12 cellular contexts compared by ENCODE assay signal in genomic region chr10:5581670-5582566, GRCh38. TPM values are rescaled to one million over a fixed set of nuclear protein-coding genes. Genes with fewer than 3 reads are reported as not detected.
DNase-seq lines count a peak whose midpoint lies in the region; ATAC-seq and TF ChIP-seq lines count a peak whose summit lies in the region.
"Had no signal": no experiment of that assay in that cellular context is flagged by ENCODE, and none has a peak within 500 bp of the region (broad histone marks: within the 10 kb centered on the region; RNA-seq: fewer than 3 reads in every experiment).

No MANE protein-coding gene starts in this region.

- peak overlapping the region; percentile 71 for H3K27ac Mint-ChIP-seq in activated B cell treated with CpG ODN at 0.5 μM for 24 hours
- H3K27ac Mint-ChIP-seq: natural killer cell treated with Interleukin-12 subunit alpha and Interleukin-12 subunit beta and Interleukin-15 and Interleukin-18, amount 100 ng/mL, for 72 hours had no signal

- CTCF ChIA-PET in activated B cell treated with CpG ODN at 0.5 μM for 24 hours (lab: Charles Lee): interaction anchor here (1.0 to 2.8 kb wide), 2 partner anchors 25 to 41 kb away, joined by 3 to 16 read pairs; no protein-coding TSS in a partner anchor

- in situ Hi-C loops in GM13977 (cut with MboI; ENCODE audit: low pct_unique_long_range_greater_than_20kb, low sequenced_read_pairs, unreplicated experiment): no loop called here

- no peaks in the 10 kb centered on the region for H3K9me3 ChIP-seq in adrenal gland (replicated peaks in 1 of 3)

- POLR2A ChIA-PET in activated B cell treated with CpG ODN at 0.5 μM for 24 hours (lab: Charles Lee): interaction anchor here (0.6 to 3.8 kb wide), 5 partner anchors 28 to 1461 kb away, joined by 3 to 21 read pairs (median 6); no protein-coding TSS in a partner anchor

- no peaks in the 10 kb centered on the region for H3K36me3 Mint-ChIP-seq in activated B cell treated with CpG ODN at 0.5 μM for 24 hours (ENCODE audit: low read depth)
- H3K36me3 Mint-ChIP-seq: natural killer cell treated with Interleukin-12 subunit alpha and Interleukin-12 subunit beta and Interleukin-15 and Interleukin-18, amount 100 ng/mL, for 72 hours had no signal

- ATAC-seq in GM21381 (IDR thresholded peaks at IDR 0.05; ENCODE audit: unreplicated experiment) (peak; percentile 64), HG03108 (IDR thresholded peaks at IDR 0.05; ENCODE audit: unreplicated experiment) (peak; percentile 73), activated B cell treated with CpG ODN at 0.5 μM for 24 hours (ENCODE audit: low read depth) (peak; percentile 56)
- ATAC-seq: natural killer cell treated with Interleukin-12 subunit alpha and Interleukin-12 subunit beta and Interleukin-15 and Interleukin-18, amount 100 ng/mL, for 72 hours had no signal

- TF ChIP-seq POLR2A in adrenal gland (IDR thresholded peaks at IDR 0.05): no peak

- no peak overlapping the region for H3K27ac ChIP-seq in adrenal gland
- H3K27ac ChIP-seq: BLaER1 had no signal

- 83 to 85% (median 84%) methylated on average over 9 to 11 of the region's 11 CpGs for WGBS in adrenal gland, 4 donors

- DNase-seq in GM13977 (ENCODE audit: low spot score) (peak; percentile 66), activated B cell treated with CpG ODN at 0.5 μM for 24 hours (no peak), adrenal gland (no peak), NCI-H526 treated with DMSO at 0.1 percent for 48 hours (lab: John Stamatoyannopoulos, UW) (no peak), GF-D8 (lab: John Stamatoyannopoulos, UW) (no peak), superior temporal gyrus (ENCODE audit: extremely low spot score) (no peak)

- no peaks in the 10 kb centered on the region for H3K36me3 ChIP-seq in adrenal gland (replicated peaks in 1 of 2)
- H3K36me3 ChIP-seq: BLaER1 had no signal

- peak overlapping the region; percentile 58 for H3K4me3 Mint-ChIP-seq in activated B cell treated with CpG ODN at 0.5 μM for 24 hours
- H3K4me3 Mint-ChIP-seq: central memory CD8-positive, alpha-beta T cell; natural killer cell treated with Interleukin-12 subunit alpha and Interleukin-12 subunit beta and Interleukin-15 and Interleukin-18, amount 100 ng/mL, for 72 hours had no signal

- no peaks in the 10 kb centered on the region for H3K27me3 ChIP-seq in adrenal gland
- H3K27me3 ChIP-seq: BLaER1 had no signal

- H3K27me3 Mint-ChIP-seq in activated B cell treated with CpG ODN at 0.5 μM for 24 hours: peaks cover 7% of the 10 kb centered on the region

- no peaks in the 10 kb centered on the region for H3K4me1 ChIP-seq in adrenal gland (replicated peaks in 1 of 2)

- peaks cover 50% of the 10 kb centered on the region for H3K4me1 Mint-ChIP-seq in activated B cell treated with CpG ODN at 0.5 μM for 24 hours
- H3K4me1 Mint-ChIP-seq: central memory CD8-positive, alpha-beta T cell had no signal

- intact Hi-C loops in activated B cell treated with CpG ODN at 0.5 μM for 24 hours (cut with micrococcal nuclease): loop anchor here (1.0 to 5.0 kb wide), 4 partner anchors 41 to 139 kb away; no protein-coding TSS in a partner anchor
- intact Hi-C loops in adrenal gland (cut with DNase I): no loop called here

- no peak overlapping the region for H3K4me3 ChIP-seq in adrenal gland
- H3K4me3 ChIP-seq: BLaER1 had no signal

- no peak for TF ChIP-seq CTCF in GM13977 (IDR thresholded peaks at IDR 0.05; ENCODE audit: extremely low read depth, insufficient read depth, missing control alignments)
- no peak for TF ChIP-seq CTCF in activated B cell treated with CpG ODN at 0.5 μM for 24 hours (IDR thresholded peaks at IDR 0.05)
- TF ChIP-seq CTCF in adrenal gland (IDR thresholded peaks at IDR 0.05): no peak

- peaks cover 3% of the 10 kb centered on the region for H3K9me3 Mint-ChIP-seq in activated B cell treated with CpG ODN at 0.5 μM for 24 hours
- H3K9me3 Mint-ChIP-seq: central memory CD8-positive, alpha-beta T cell; natural killer cell treated with Interleukin-12 subunit alpha and Interleukin-12 subunit beta and Interleukin-15 and Interleukin-18, amount 100 ng/mL, for 72 hours had no signal

RNA-seq across cellular contexts. Expression of gene CALML3, which starts 57.2 kb away (rescaled TPM):
- not detected in 2 replicates for total RNA-seq in activated B cell treated with CpG ODN at 0.5 μM for 24 hours
- not detected for total RNA-seq in adrenal gland
- polyA plus RNA-seq in adrenal gland: under 1 TPM in 1 of 3 donors, not detected in 2; 0.07 TPM
- total RNA-seq: natural killer cell treated with Interleukin-12 subunit alpha and Interleukin-12 subunit beta and Interleukin-15 and Interleukin-18, amount 100 ng/mL, for 72 hours; urinary bladder had no signal
- polyA plus RNA-seq: urinary bladder had no signal
